Comparison of ENCODE assay signal across 17 cellular contexts in the genomic region with DNA sequence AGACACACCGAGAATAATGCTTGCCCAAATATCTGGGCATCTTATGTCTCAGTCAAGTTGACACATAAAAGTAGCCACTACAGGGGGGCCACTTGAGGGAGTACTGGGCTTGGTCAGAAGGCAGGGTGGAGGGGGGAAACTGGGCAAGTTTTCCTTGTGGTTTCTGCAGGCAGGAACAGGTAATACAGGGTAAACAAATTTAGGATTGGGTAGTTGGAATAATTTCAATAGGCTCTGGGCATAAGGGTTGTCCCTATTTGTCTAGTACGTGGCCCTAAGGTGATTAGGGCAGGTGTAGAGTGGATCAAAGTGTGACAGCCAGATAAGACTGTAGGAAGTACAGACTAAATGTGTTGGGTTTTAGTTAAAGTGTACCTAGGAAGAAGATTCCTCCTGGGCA.
A peak's percentile ranks its signal among the peaks of the same experiment; 100 is the strongest.
DNase-seq lines count a peak whose midpoint lies in the region; ATAC-seq and TF ChIP-seq lines count a peak whose summit lies in the region.
"Had no signal": no experiment of that assay in that cellular context is flagged by ENCODE, and none has a peak within 500 bp of the region (broad histone marks: within the 10 kb centered on the region; RNA-seq: fewer than 3 reads in every experiment).

No MANE protein-coding gene starts in this region.

- no peak overlapping the region for H3K18ac ChIP-seq in mesenchymal stem cell (ENCODE audit: low read depth in 1 of 2, low read length in 2 of 2)

- H3K27me3 Mint-ChIP-seq in T-helper 17 cell, result peaks cover 4% of the 10 kb centered on the region

- TF ChIP-seq CTCF in Loucy (conservative IDR thresholded peaks at IDR 0.05; ENCODE audit: low read length) (no peak), PC-3 (conservative IDR thresholded peaks at IDR 0.05; ENCODE audit: low read depth, low read length) (no peak)

- H3F3A ChIP-seq in Loucy (ENCODE audit: low read depth) (no peaks in the 10 kb centered on the region), PC-3 (ENCODE audit: low read length, unreplicated experiment) (no peaks in the 10 kb centered on the region)

- intact Hi-C loops in PC-3 (cut with micrococcal nuclease), result no loop called here

- CTCF ChIA-PET in PC-3 (lab: Charles Lee), result no interaction called here

- no peak overlapping the region for H3K14ac ChIP-seq in mesenchymal stem cell (ENCODE audit: low read length in 2 of 2)

- no peak overlapping the region for H2BK12ac ChIP-seq in mesenchymal stem cell (ENCODE audit: low read length in 2 of 2)

- H4K91ac ChIP-seq in mesenchymal stem cell (ENCODE audit: low read length), result no peak overlapping the region

- H3K4me2 ChIP-seq in Loucy (ENCODE audit: low read depth, low read length, poor library complexity, severe bottlenecking), result peak overlapping the region; percentile 6
- H3K4me2 ChIP-seq in PC-3 (ENCODE audit: low read length), result no peak overlapping the region
- H3K4me2 ChIP-seq in mesenchymal stem cell (ENCODE audit: low read length, poor library complexity, severe bottlenecking), result no peak overlapping the region
- H3K4me2 ChIP-seq: BLaER1 had no signal

- H2AK5ac ChIP-seq in mesenchymal stem cell (ENCODE audit: low read length, severe bottlenecking), result no peak overlapping the region

- H2BK120ac ChIP-seq in mesenchymal stem cell (ENCODE audit: low read depth, low read length), result no peak overlapping the region

- no peaks in the 10 kb centered on the region for H3K4me1 Mint-ChIP-seq in T-helper 17 cell
- H3K4me1 Mint-ChIP-seq: CD14-positive monocyte; CD4-positive, alpha-beta memory T cell had no signal

- peaks cover 5% of the 10 kb centered on the region for H3K36me3 Mint-ChIP-seq in T-helper 17 cell (ENCODE audit: low read depth)
- H3K36me3 Mint-ChIP-seq: CD14-positive monocyte; CD4-positive, alpha-beta memory T cell had no signal

- no peak overlapping the region for H3K23ac ChIP-seq in mesenchymal stem cell (ENCODE audit: low read length in 2 of 2)

- no peak overlapping the region for H3K4me3 Mint-ChIP-seq in T-helper 17 cell
- H3K4me3 Mint-ChIP-seq: CD14-positive monocyte had no signal

- H4K20me1 ChIP-seq in Loucy (ENCODE audit: insufficient read depth, low read length, poor library complexity, severe bottlenecking) (no peaks in the 10 kb centered on the region), PC-3 (ENCODE audit: low read length) (no peaks in the 10 kb centered on the region)
- H4K20me1 ChIP-seq: BLaER1 had no signal

- POLR2A ChIA-PET in PC-3 (lab: Charles Lee; ENCODE audit: unreplicated experiment), result no interaction called here

- H3K36me3 ChIP-seq in Loucy (ENCODE audit: insufficient read depth, low read length), result no peaks in the 10 kb centered on the region
- H3K36me3 ChIP-seq in PC-3 (ENCODE audit: low read depth, low read length), result no peaks in the 10 kb centered on the region
- no peaks in the 10 kb centered on the region for H3K36me3 ChIP-seq in mesenchymal stem cell (ENCODE audit: control insufficient read depth in 1 of 2, insufficient read depth in 2 of 2, low read depth in 1 of 2, low read length in 2 of 2)
- H3K36me3 ChIP-seq: BLaER1, HAP-1 had no signal

- H2BK15ac ChIP-seq in mesenchymal stem cell (ENCODE audit: low read depth, poor library complexity, severe bottlenecking), result no peak overlapping the region

- ATAC-seq in PC-3, result no peak
- no peak for ATAC-seq in T-helper 17 cell
- ATAC-seq: HepG2 had no signal

- H3K4me1 ChIP-seq in Loucy (ENCODE audit: insufficient read depth, low read length, poor library complexity, severe bottlenecking) (peaks cover 38% of the 10 kb centered on the region), PC-3 (ENCODE audit: insufficient read depth, low read length) (no peaks in the 10 kb centered on the region), mesenchymal stem cell (ENCODE audit: control insufficient read depth, insufficient read depth, low read depth, low read length) (peaks cover 3% of the 10 kb centered on the region)

- H3K27ac ChIP-seq in PC-3 (ENCODE audit: low read length) (no peak overlapping the region), mesenchymal stem cell (ENCODE audit: low read length, poor library complexity, severe bottlenecking) (peak overlapping the region; percentile 29)
- H3K27ac ChIP-seq: BLaER1, GM23248 had no signal

- no peaks in the 10 kb centered on the region for H3K9me2 ChIP-seq in Loucy (replicated peaks; ENCODE audit: low read depth, low read length)
- H3K9me2 ChIP-seq in PC-3 (replicated peaks; ENCODE audit: low read length), result no peaks in the 10 kb centered on the region

- H3K79me1 ChIP-seq in mesenchymal stem cell (replicated peaks; ENCODE audit: low read length, poor library complexity, severe bottlenecking), result no peaks in the 10 kb centered on the region

- H3K79me2 ChIP-seq in Loucy (ENCODE audit: insufficient read depth, low read length) (no peaks in the 10 kb centered on the region), PC-3 (ENCODE audit: low read length) (no peaks in the 10 kb centered on the region)

- no peak overlapping the region for H2BK5ac ChIP-seq in mesenchymal stem cell (ENCODE audit: low read depth, low read length, poor library complexity, severe bottlenecking)

- H3K9me3 ChIP-seq in Loucy (ENCODE audit: insufficient read depth, low read depth, low read length) (no peaks in the 10 kb centered on the region), PC-3 (ENCODE audit: low read length) (no peaks in the 10 kb centered on the region), mesenchymal stem cell (ENCODE audit: control insufficient read depth, low read length) (no peaks in the 10 kb centered on the region), T-helper 17 cell (ENCODE audit: control insufficient read depth, low read length, poor library complexity, severe bottlenecking) (no peaks in the 10 kb centered on the region)
- H3K9me3 ChIP-seq: BLaER1, HAP-1 had no signal

- H4K8ac ChIP-seq in mesenchymal stem cell (ENCODE audit: low read length), result no peak overlapping the region

- no TSS peak for BruUV-seq in PC-3 (replicated peaks; lab: Mats Ljungman, UMichigan)

- 52% methylated on average over 1 of the region's 2 CpGs for WGBS in mesenchymal stem cell

- H3K9ac ChIP-seq in Loucy (ENCODE audit: low read depth, low read length, poor library complexity, severe bottlenecking) (peak overlapping the region; percentile 1), PC-3 (ENCODE audit: low read length) (no peak overlapping the region), mesenchymal stem cell (ENCODE audit: low read length) (no peak overlapping the region)
- H3K9ac ChIP-seq: BLaER1, GM23248 had no signal

- DNase-seq in DMS79 treated with DMSO at 0.1 percent for 48 hours (lab: John Stamatoyannopoulos, UW), result peak; percentile 9
- no peak for DNase-seq in DMS79 (lab: John Stamatoyannopoulos, UW)
- DNase-seq in PC-3, result peak; percentile 27
- no peak for DNase-seq in mesenchymal stem cell
- no peak for DNase-seq in NCI-H1694 (lab: John Stamatoyannopoulos, UW)
- DNase-seq in T-helper 17 cell, result no peak
- no peak for DNase-seq in NCI-H1930 (lab: John Stamatoyannopoulos, UW)
- DNase-seq: 8988T; CD4-positive, alpha-beta memory T cell; DMS53; GDM1; GM23248 had no signal

- no peak overlapping the region for H3K4ac ChIP-seq in mesenchymal stem cell (ENCODE audit: low read depth in 1 of 2, low read length in 2 of 2)

- H2AFZ ChIP-seq in Loucy (ENCODE audit: low read length), result peak overlapping the region; percentile 28; the same call in 1 of the 2 replicates
- no peak overlapping the region for H2AFZ ChIP-seq in PC-3 (ENCODE audit: low read length)
- no peak overlapping the region for H2AFZ ChIP-seq in mesenchymal stem cell (ENCODE audit: low read depth, low read length)
- H2AFZ ChIP-seq: GM23248 had no signal

- no peaks in the 10 kb centered on the region for H3K27me3 ChIP-seq in Loucy (ENCODE audit: insufficient read depth, low read length, poor library complexity, severe bottlenecking)
- no peaks in the 10 kb centered on the region for H3K27me3 ChIP-seq in PC-3 (ENCODE audit: low read length)
- H3K27me3 ChIP-seq in mesenchymal stem cell (ENCODE audit: control insufficient read depth in 1 of 2, insufficient read depth in 1 of 2, low read length in 2 of 2), result peaks cover 0 to 4% of the 10 kb centered on the region in 2 experiments
- H3K27me3 ChIP-seq: BLaER1 had no signal

- H3K27ac Mint-ChIP-seq in T-helper 17 cell, result no peak overlapping the region
- H3K27ac Mint-ChIP-seq: CD4-positive, alpha-beta memory T cell had no signal

- H3K4me3 ChIP-seq in Loucy (ENCODE audit: low read length, poor library complexity, severe bottlenecking) (no peak overlapping the region), PC-3 (ENCODE audit: low read length) (no peak overlapping the region), mesenchymal stem cell (ENCODE audit: insufficient read depth in 1 of 2, low read depth in 1 of 2, low read length in 2 of 2) (no peak overlapping the region)
- H3K4me3 ChIP-seq: BLaER1, GM23248, HAP-1 had no signal

Comparison
In these comparisons a context has a peak if more than half of its experiments do, and no peak if none do; other contexts are left out.
1. DNase-seq: peak in DMS79 treated with DMSO at 0.1 percent for 48 hours (single experiment) and PC-3 (single experiment); none in DMS79 (single experiment), mesenchymal stem cell (single experiment), NCI-H1694 (single experiment), T-helper 17 cell (0 of 3) and NCI-H1930 (0 of 2).